In genomic region chr4:112973897-112974296, GRCh38 we compare ENCODE assay signal across 22 cellular contexts.
DNase-seq lines count a peak whose midpoint lies in the region; ATAC-seq and TF ChIP-seq lines count a peak whose summit lies in the region.
"Had no signal": no experiment of that assay in that cellular context is flagged by ENCODE, and none has a peak within 500 bp of the region (broad histone marks: within the 10 kb centered on the region; RNA-seq: fewer than 3 reads in every experiment).

No MANE protein-coding gene starts in this region.

- no peaks in the 10 kb centered on the region for H3K27me3 Mint-ChIP-seq in GM23338 (ENCODE audit: insufficient read depth, low read depth, poor library complexity)
- peaks cover 4 to 6% of the 10 kb centered on the region in 2 donors for H3K27me3 Mint-ChIP-seq in CD8-positive, alpha-beta memory T cell
- H3K27me3 Mint-ChIP-seq: CD4-positive, alpha-beta T cell; stimulated activated memory B cell treated with anti-CD40 and anti-IgM and Interleukin-4, amounts not matched to agents 10 μg/mL and 1 μg/mL and 100 μg/mL, for 72 hours had no signal

- CTCF ChIA-PET in BJ (lab: Yijun Ruan, JAX): no interaction called here
- CTCF ChIA-PET in CD8-positive, alpha-beta memory T cell (lab: Charles Lee): no interaction called here

- H3K4me3 Mint-ChIP-seq in GM23338: no peak overlapping the region
- H3K4me3 Mint-ChIP-seq in CD8-positive, alpha-beta memory T cell: no peak overlapping the region
- H3K4me3 Mint-ChIP-seq: activated naive CD8-positive, alpha-beta T cell treated with anti-CD3 and anti-CD28 coated beads, Interleukin-2, amount 10 ng/mL, durations not matched to agents 7 days and 5 days; CD4-positive, alpha-beta T cell; neural progenitor cell; stimulated activated memory B cell treated with anti-CD40 and anti-IgM and Interleukin-4, amounts not matched to agents 10 μg/mL and 1 μg/mL and 100 μg/mL, for 72 hours had no signal

- no peaks in the 10 kb centered on the region for H3K9me2 ChIP-seq in GM23338 (ENCODE audit: insufficient read depth)

- 60 to 83% (median 69%) methylated on average over 1 of the region's 1 CpG for WGBS in spleen, 5 donors

- H3K9me3 Mint-ChIP-seq in GM23338: peaks cover 5% of the 10 kb centered on the region; the same call in 2 of the 3 replicates
- H3K9me3 Mint-ChIP-seq in CD8-positive, alpha-beta memory T cell: no peaks in the 10 kb centered on the region
- H3K9me3 Mint-ChIP-seq: activated naive CD8-positive, alpha-beta T cell treated with anti-CD3 and anti-CD28 coated beads, Interleukin-2, amount 10 ng/mL, durations not matched to agents 7 days and 5 days; neural progenitor cell; stimulated activated memory B cell treated with anti-CD40 and anti-IgM and Interleukin-4, amounts not matched to agents 10 μg/mL and 1 μg/mL and 100 μg/mL, for 72 hours had no signal

- H3K36me3 ChIP-seq in BJ (ENCODE audit: control insufficient read depth, insufficient read depth, low read length): no peaks in the 10 kb centered on the region
- no peaks in the 10 kb centered on the region for H3K36me3 ChIP-seq in GM23338 (ENCODE audit: insufficient read depth)
- no peaks in the 10 kb centered on the region for H3K36me3 ChIP-seq in CD8-positive, alpha-beta memory T cell (ENCODE audit: insufficient read depth, low read length)
- no peaks in the 10 kb centered on the region for H3K36me3 ChIP-seq in spleen
- H3K36me3 ChIP-seq: esophagus muscularis mucosa, gastrocnemius medialis, neural progenitor cell, prostate gland, thoracic aorta had no signal

- DNase-seq in BJ (ENCODE audit: low read depth) (peak; percentile 40), GM23338 (ENCODE audit: low spot score) (no peak), NCI-H2171 treated with DMSO at 0.1 percent for 48 hours (lab: John Stamatoyannopoulos, UW) (peak; percentile 70), left kidney (ENCODE audit: low read depth, low spot score) (peak; percentile 13), HuH-7 (ENCODE audit: low spot score) (no peak), COLO668 (lab: John Stamatoyannopoulos, UW; ENCODE audit: unreplicated experiment) (no peak), spleen (no peak)
- no peak for DNase-seq in CD8-positive, alpha-beta memory T cell
- DNase-seq: activated CD4-positive, alpha-beta T cell treated with anti-CD3 and anti-CD28 coated beads, Interleukin-2, amount 50 U/mL, for 1 hour; activated CD8-positive, alpha-beta memory T cell treated with anti-CD3 and anti-CD28 coated beads, Interleukin-2, amount 50 U/mL, for 48 hours; activated naive CD8-positive, alpha-beta T cell treated with anti-CD3 and anti-CD28 coated beads, Interleukin-2, amount 10 ng/mL, durations not matched to agents 7 days and 5 days; CD4-positive, alpha-beta T cell; DMS53; gastrocnemius medialis; mucosa of descending colon; NCI-H226; RPMI8226 had no signal

- TF ChIP-seq CTCF in BJ (IDR thresholded peaks at IDR 0.05; ENCODE audit: insufficient read depth, low read depth, low read length) (no peak), GM23338 (conservative IDR thresholded peaks at IDR 0.05; ENCODE audit: low read depth in 2 of 2) (no peak), spleen (IDR thresholded peaks at IDR 0.05 in 8 of 11, conservative IDR thresholded peaks at IDR 0.05 in 3 of 11) (no peak)

- no peak overlapping the region for H3K4me2 ChIP-seq in GM23338
- H3K4me2 ChIP-seq: neural progenitor cell had no signal

- 0 out of 2 replicates have a peak overlapping the region, but pooled peaks have one; percentile 46 for H3K27ac Mint-ChIP-seq in GM23338
- H3K27ac Mint-ChIP-seq in CD8-positive, alpha-beta memory T cell: peak overlapping the region in 1 of 8 donors; percentile 15
- H3K27ac Mint-ChIP-seq: activated naive CD8-positive, alpha-beta T cell treated with anti-CD3 and anti-CD28 coated beads, Interleukin-2, amount 10 ng/mL, durations not matched to agents 7 days and 5 days; CD4-positive, alpha-beta T cell; neural progenitor cell; stimulated activated memory B cell treated with anti-CD40 and anti-IgM and Interleukin-4, amounts not matched to agents 10 μg/mL and 1 μg/mL and 100 μg/mL, for 72 hours had no signal

- POLR2A ChIA-PET in BJ (lab: Charles Lee): interaction anchor here (0.6 kb wide), 1 partner anchor 11 kb away, joined by 3 read pairs; no protein-coding TSS in a partner anchor
- POLR2A ChIA-PET in CD8-positive, alpha-beta memory T cell (lab: Charles Lee): no interaction called here

- TF ChIP-seq POLR2A in spleen (IDR thresholded peaks at IDR 0.05): no peak

- no peaks in the 10 kb centered on the region for H3F3A ChIP-seq in GM23338 (replicated peaks; ENCODE audit: low read depth)

- H3K4me3 ChIP-seq in BJ (ENCODE audit: low read depth, low read length): no peak overlapping the region
- no peak overlapping the region for H3K4me3 ChIP-seq in GM23338
- no peak overlapping the region for H3K4me3 ChIP-seq in CD8-positive, alpha-beta memory T cell (ENCODE audit: low read length)
- H3K4me3 ChIP-seq in spleen: no peak overlapping the region
- H3K4me3 ChIP-seq: esophagus muscularis mucosa, gastrocnemius medialis, mucosa of descending colon, neural progenitor cell, prostate gland, thoracic aorta had no signal

- H3K4me1 ChIP-seq in GM23338 (ENCODE audit: insufficient read depth): peaks cover 10% of the 10 kb centered on the region; the same call in 1 of the 2 replicates
- no peaks in the 10 kb centered on the region for H3K4me1 ChIP-seq in CD8-positive, alpha-beta memory T cell (ENCODE audit: insufficient read depth, low read length)
- H3K4me1 ChIP-seq in spleen: no peaks in the 10 kb centered on the region
- H3K4me1 ChIP-seq: esophagus muscularis mucosa, gastrocnemius medialis, prostate gland had no signal

- no peaks in the 10 kb centered on the region for H4K20me1 ChIP-seq in GM23338 (replicated peaks; ENCODE audit: insufficient read depth)

- intact Hi-C loops in spleen (cut with DNase I; ENCODE audit: low total_unique reads): no loop called here

- peaks cover 14% of the 10 kb centered on the region for H3K4me1 Mint-ChIP-seq in GM23338
- H3K4me1 Mint-ChIP-seq in CD8-positive, alpha-beta memory T cell: no peaks in the 10 kb centered on the region
- H3K4me1 Mint-ChIP-seq: activated naive CD8-positive, alpha-beta T cell treated with anti-CD3 and anti-CD28 coated beads, Interleukin-2, amount 10 ng/mL, durations not matched to agents 7 days and 5 days; stimulated activated memory B cell treated with anti-CD40 and anti-IgM and Interleukin-4, amounts not matched to agents 10 μg/mL and 1 μg/mL and 100 μg/mL, for 72 hours had no signal

- H3K9me3 ChIP-seq in CD8-positive, alpha-beta memory T cell (ENCODE audit: low read length): no peaks in the 10 kb centered on the region
- H3K9me3 ChIP-seq in spleen: peaks cover 0 to under 1% (median 0%) of the 10 kb centered on the region in 8 donors
- H3K9me3 ChIP-seq: esophagus muscularis mucosa, gastrocnemius medialis, mucosa of descending colon, prostate gland, thoracic aorta had no signal

- H2AFZ ChIP-seq in GM23338: no peak overlapping the region
- H2AFZ ChIP-seq: neural progenitor cell had no signal

- H3K27me3 ChIP-seq in BJ (ENCODE audit: control insufficient read depth, insufficient read depth, low read length) (no peaks in the 10 kb centered on the region), GM23338 (ENCODE audit: insufficient read depth) (no peaks in the 10 kb centered on the region), spleen (replicated peaks in 1 of 7) (no peaks in the 10 kb centered on the region)
- no peaks in the 10 kb centered on the region for H3K27me3 ChIP-seq in CD8-positive, alpha-beta memory T cell (ENCODE audit: insufficient read depth, low read length, poor library complexity, severe bottlenecking)
- H3K27me3 ChIP-seq: esophagus muscularis mucosa, gastrocnemius medialis, neural progenitor cell had no signal

- H3K36me3 Mint-ChIP-seq in GM23338 (ENCODE audit: low read depth): peaks cover 13% of the 10 kb centered on the region; the same call in 2 of the 3 replicates
- no peaks in the 10 kb centered on the region for H3K36me3 Mint-ChIP-seq in CD8-positive, alpha-beta memory T cell
- H3K36me3 Mint-ChIP-seq: activated naive CD8-positive, alpha-beta T cell treated with anti-CD3 and anti-CD28 coated beads, Interleukin-2, amount 10 ng/mL, durations not matched to agents 7 days and 5 days; neural progenitor cell; stimulated activated memory B cell treated with anti-CD40 and anti-IgM and Interleukin-4, amounts not matched to agents 10 μg/mL and 1 μg/mL and 100 μg/mL, for 72 hours had no signal

- no peak for ATAC-seq in GM23338
- ATAC-seq: gastrocnemius medialis; mucosa of descending colon; stimulated activated memory B cell treated with anti-CD40 and anti-IgM and Interleukin-4, amounts not matched to agents 10 μg/mL and 1 μg/mL and 100 μg/mL, for 72 hours had no signal

- no peaks in the 10 kb centered on the region for H3K79me2 ChIP-seq in GM23338 (replicated peaks; ENCODE audit: insufficient read depth)

- H3K27ac ChIP-seq in GM23338 (ENCODE audit: low read depth): peak overlapping the region; percentile 24; the same call in 1 of the 2 replicates
- H3K27ac ChIP-seq in CD8-positive, alpha-beta memory T cell (ENCODE audit: low read depth, low read length): no peak overlapping the region
- no peak overlapping the region for H3K27ac ChIP-seq in spleen
- H3K27ac ChIP-seq: esophagus muscularis mucosa, gastrocnemius medialis, prostate gland, thoracic aorta had no signal

TF ChIP-seq in GM23338, 12 proteins besides CTCF, POLR2A, EP300 and RAD21:
- TF ChIP-seq POLR2AphosphoS5 (IDR thresholded peaks at IDR 0.05; ENCODE audit: low read depth) (no peak), CREB1 (CRISPR knock-in tag; IDR thresholded peaks at IDR 0.05; ENCODE audit: low read depth) (no peak), STAT1 (IDR thresholded peaks at IDR 0.05; ENCODE audit: unreplicated experiment) (no peak), NANOG (IDR thresholded peaks at IDR 0.05; ENCODE audit: borderline replicate concordance) (no peak)

Comparison
In these comparisons a context has a peak if more than half of its experiments do, and no peak if none do; other contexts are left out.
1. DNase-seq: peak in BJ (single experiment), NCI-H2171 treated with DMSO at 0.1 percent for 48 hours (single experiment) and left kidney (single experiment); none in GM23338 (single experiment), HuH-7 (single experiment), CD8-positive, alpha-beta memory T cell (0 of 5), COLO668 (single experiment) and spleen (single experiment).